In genomic region chr12:46920503-46920902, GRCh38 we compare ENCODE assay signal across 19 cellular contexts.
DNase-seq lines count a peak whose midpoint lies in the region; ATAC-seq, FAIRE-seq and TF ChIP-seq lines count a peak whose summit lies in the region.
"Had no signal": no experiment of that assay in that cellular context is flagged by ENCODE, and none has a peak within 500 bp of the region (broad histone marks: within the 10 kb centered on the region; RNA-seq: fewer than 3 reads in every experiment).

No MANE protein-coding gene starts in this region.

- no peak overlapping the region for H4K8ac ChIP-seq in neuronal stem cell (ENCODE audit: low read depth, low read length)

- POLR2A ChIA-PET in PC-9 (lab: Charles Lee; ENCODE audit: unreplicated experiment) = no interaction called here

- H3K18ac ChIP-seq in neuronal stem cell (ENCODE audit: low read length) = no peak overlapping the region

- peak; percentile 12 for DNase-seq in GM18507 (ENCODE audit: extremely low spot score, insufficient read length, low read depth)
- peak; percentile 32 for DNase-seq in GM20000 (ENCODE audit: low spot score)
- no peak for DNase-seq in PC-9
- DNase-seq in NCI-H774 (lab: John Stamatoyannopoulos, UW) = no peak
- DNase-seq in OCI-M2 (lab: John Stamatoyannopoulos, UW; ENCODE audit: unreplicated experiment) = no peak
- no peak for DNase-seq in neuronal stem cell (ENCODE audit: low spot score)
- DNase-seq: activated naive CD8-positive, alpha-beta T cell treated with anti-CD3 and anti-CD28 coated beads, Interleukin-2, amount 50 U/mL, for 24 hours; activated T-cell treated with anti-CD3 and anti-CD28 coated beads, Interleukin-2, amount 50 U/mL, for 1 hour; AML-193; DMS 273 treated with DMSO at 0.1 percent for 48 hours; effector memory CD8-positive, alpha-beta T cell; left ventricle myocardium superior; naive thymus-derived CD8-positive, alpha-beta T cell; NCI-H1694; T-helper 17 cell; testis had no signal

- WGBS in neuronal stem cell (ENCODE audit: extremely low coverage in 2 of 2, insufficient read length in 2 of 2, insufficient replicate concordance in 1 of 2), 2 donors = no CpG with 5 or more reads among the region's 1 CpG

- H2BK5ac ChIP-seq in neuronal stem cell (ENCODE audit: low read length) = no peak overlapping the region

- no peak overlapping the region for H3K4me2 ChIP-seq in PC-9
- H3K4me2 ChIP-seq in neuronal stem cell (ENCODE audit: insufficient read depth, low read length, poor library complexity, severe bottlenecking) = no peak overlapping the region

- H3K79me1 ChIP-seq in neuronal stem cell (ENCODE audit: low read depth, low read length) = no peaks in the 10 kb centered on the region

- no peak overlapping the region for H2BK15ac ChIP-seq in neuronal stem cell (ENCODE audit: low read length)

- H3K27ac ChIP-seq in PC-9 (peak overlapping the region; percentile 76; the same call in 1 of the 2 replicates), neuronal stem cell (replicated peaks; ENCODE audit: low read length) (no peak overlapping the region)
- H3K27ac ChIP-seq: cardiac muscle cell, testis had no signal

- ATAC-seq in HG03342 (IDR thresholded peaks at IDR 0.05; ENCODE audit: unreplicated experiment) = peak; percentile 77
- ATAC-seq in GM18517 (IDR thresholded peaks at IDR 0.05; ENCODE audit: unreplicated experiment) = no peak
- ATAC-seq: activated naive CD8-positive, alpha-beta T cell treated with anti-CD3 and anti-CD28 coated beads, Interleukin-2, amount 50 U/mL, for 24 hours; effector memory CD8-positive, alpha-beta T cell; left ventricle myocardium superior; naive thymus-derived CD8-positive, alpha-beta T cell; T-helper 17 cell had no signal

- H2AK5ac ChIP-seq in neuronal stem cell (ENCODE audit: low read depth, low read length) = no peak overlapping the region

- no peaks in the 10 kb centered on the region for H3K9me2 ChIP-seq in PC-9 (ENCODE audit: insufficient read depth)

- H3K4me1 ChIP-seq in PC-9 (replicated peaks; ENCODE audit: insufficient read depth) (peaks cover 20% of the 10 kb centered on the region), neuronal stem cell (ENCODE audit: control insufficient read depth in 2 of 2, insufficient read depth in 1 of 2, low read depth in 1 of 2, low read length in 2 of 2) (peaks cover 0 to 5% of the 10 kb centered on the region in 2 donors)
- H3K4me1 ChIP-seq: testis had no signal

- H3K4ac ChIP-seq in neuronal stem cell (ENCODE audit: low read length) = no peak overlapping the region

- no peak overlapping the region for H3K9ac ChIP-seq in neuronal stem cell (ENCODE audit: low read depth, low read length, poor library complexity)

- peaks cover 8% of the 10 kb centered on the region; the same call in 1 of the 2 replicates for H3F3A ChIP-seq in PC-9 (ENCODE audit: insufficient read depth, low read depth)

- H3K79me2 ChIP-seq in PC-9 (ENCODE audit: low read depth) = no peaks in the 10 kb centered on the region

- FAIRE-seq in GM18507 (lab: Jason Lieb, UNC) = no peak

- no peak overlapping the region for H3K4me3 ChIP-seq in PC-9
- H3K4me3 ChIP-seq in neuronal stem cell (ENCODE audit: low read length in 2 of 2) = no peak overlapping the region
- H3K4me3 ChIP-seq: cardiac muscle cell, testis had no signal

- TF ChIP-seq CTCF in GM20000 (IDR thresholded peaks at IDR 0.05; ENCODE audit: extremely low read depth, missing control alignments) (no peak), PC-9 (conservative IDR thresholded peaks at IDR 0.05) (no peak)

- peaks cover 4% of the 10 kb centered on the region for H3K9me3 ChIP-seq in PC-9 (ENCODE audit: insufficient read depth, low read depth)
- H3K9me3 ChIP-seq in neuronal stem cell (replicated peaks in 1 of 2; ENCODE audit: control insufficient read depth in 2 of 2, insufficient read depth in 1 of 2, low read depth in 1 of 2, low read length in 2 of 2) = no peaks in the 10 kb centered on the region
- H3K9me3 ChIP-seq: testis had no signal

- H2AFZ ChIP-seq in PC-9 (no peak overlapping the region), neuronal stem cell (ENCODE audit: low read length) (no peak overlapping the region)

- no peak overlapping the region for H3K23ac ChIP-seq in neuronal stem cell (ENCODE audit: low read depth, low read length, poor library complexity)

- H3K36me3 ChIP-seq in PC-9 (ENCODE audit: low read depth) = no peaks in the 10 kb centered on the region
- H3K36me3 ChIP-seq in neuronal stem cell (replicated peaks in 1 of 2; ENCODE audit: control insufficient read depth in 2 of 2, insufficient read depth in 2 of 2, low read length in 2 of 2) = no peaks in the 10 kb centered on the region
- H3K36me3 ChIP-seq: cardiac muscle cell had no signal

- no TSS peak for BruUV-seq in PC-9 (replicated peaks; lab: Mats Ljungman, UMichigan)

- H4K20me1 ChIP-seq in PC-9 (ENCODE audit: insufficient read depth) = no peaks in the 10 kb centered on the region

- H2BK120ac ChIP-seq in neuronal stem cell (ENCODE audit: low read depth, low read length) = no peak overlapping the region

- H3K14ac ChIP-seq in neuronal stem cell (ENCODE audit: low read length) = no peak overlapping the region

- intact Hi-C loops in PC-9 (cut with micrococcal nuclease; ENCODE audit: unreplicated experiment) = no loop called here

- H2BK12ac ChIP-seq in neuronal stem cell (ENCODE audit: low read length) = no peak overlapping the region

- H3K27me3 ChIP-seq in PC-9 (ENCODE audit: insufficient read depth, low read depth) = no peaks in the 10 kb centered on the region
- H3K27me3 ChIP-seq in neuronal stem cell (ENCODE audit: control insufficient read depth in 3 of 3, insufficient read depth in 3 of 3, low read depth in 1 of 3, low read length in 3 of 3) = no peaks in the 10 kb centered on the region
- H3K27me3 ChIP-seq: cardiac muscle cell, testis had no signal

- CTCF ChIA-PET in PC-9 (lab: Charles Lee) = no interaction called here

- no peak overlapping the region for H4K91ac ChIP-seq in neuronal stem cell (ENCODE audit: low read depth, low read length, poor library complexity)

Comparison
In these comparisons a context has a peak if more than half of its experiments do, and no peak if none do; other contexts are left out.
1. DNase-seq: peak in GM18507 (single experiment) and GM20000 (single experiment); none in PC-9 (0 of 2), NCI-H774 (single experiment), OCI-M2 (single experiment) and neuronal stem cell (single experiment).